Comparison of ENCODE assay signal across 8 cellular contexts in genomic region chr20:17568972-17569471, GRCh38. TPM values are rescaled to one million over a fixed set of nuclear protein-coding genes. Genes with fewer than 3 reads are reported as not detected.
DNase-seq lines count a peak whose midpoint lies in the region; ATAC-seq and TF ChIP-seq lines count a peak whose summit lies in the region.

No MANE protein-coding gene starts in this region.

- 1 to 5% (median 2%) methylated on average over 23 to 37 of the region's 37 CpGs for WGBS in adrenal gland, 4 donors
- no CpG with 5 or more reads among the region's 37 CpGs for WGBS in neuronal stem cell (ENCODE audit: extremely low coverage in 2 of 2, insufficient read length in 2 of 2, insufficient replicate concordance in 1 of 2), 2 donors

- H3K4me2 ChIP-seq in neuronal stem cell (ENCODE audit: insufficient read depth, low read length, poor library complexity, severe bottlenecking): peak overlapping the region; percentile 83

- H3K27ac ChIP-seq in adrenal gland (peak overlapping the region; percentile 66 to 100 (median 99)), neuronal stem cell (replicated peaks; ENCODE audit: low read length) (peak overlapping the region; percentile 46)

- H3K23ac ChIP-seq in neuronal stem cell (ENCODE audit: low read depth, low read length, poor library complexity): no peak overlapping the region

- H2AK5ac ChIP-seq in neuronal stem cell (ENCODE audit: low read depth, low read length): no peak overlapping the region

- peak overlapping the region; percentile 91 for H2AFZ ChIP-seq in neuronal stem cell (ENCODE audit: low read length)

- no peaks in the 10 kb centered on the region for H3K79me1 ChIP-seq in neuronal stem cell (ENCODE audit: low read depth, low read length)

- peak overlapping the region; percentile 98 for H2BK5ac ChIP-seq in neuronal stem cell (ENCODE audit: low read length)

- H3K36me3 ChIP-seq in adrenal gland (replicated peaks in 1 of 2) (peaks cover 0 to 2% of the 10 kb centered on the region in 2 donors), neuronal stem cell (replicated peaks in 1 of 2; ENCODE audit: control insufficient read depth in 2 of 2, insufficient read depth in 2 of 2, low read length in 2 of 2) (peaks cover 0 to 6% of the 10 kb centered on the region in 2 donors)

- H3K4me1 ChIP-seq in adrenal gland (replicated peaks in 1 of 2) (peaks cover 18 to 39% of the 10 kb centered on the region in 2 donors), neuronal stem cell (ENCODE audit: control insufficient read depth in 2 of 2, insufficient read depth in 1 of 2, low read depth in 1 of 2, low read length in 2 of 2) (peaks cover 6 to 7% of the 10 kb centered on the region in 2 donors)

- intact Hi-C loops in adrenal gland (cut with DNase I): no loop called here
- intact Hi-C loops in head of caudate nucleus (cut with DNase I): no loop called here

- no peak for ATAC-seq in HG03196 (IDR thresholded peaks at IDR 0.05; ENCODE audit: unreplicated experiment)
- ATAC-seq in HG03280 (IDR thresholded peaks at IDR 0.05; ENCODE audit: unreplicated experiment): no peak

- TF ChIP-seq CTCF in adrenal gland (IDR thresholded peaks at IDR 0.05): no peak

- H3K4ac ChIP-seq in neuronal stem cell (ENCODE audit: low read length): no peak overlapping the region

- H3K18ac ChIP-seq in neuronal stem cell (ENCODE audit: low read length): no peak overlapping the region

- H3K27me3 ChIP-seq in adrenal gland (no peaks in the 10 kb centered on the region), neuronal stem cell (ENCODE audit: control insufficient read depth in 3 of 3, insufficient read depth in 3 of 3, low read depth in 1 of 3, low read length in 3 of 3) (peaks cover 0 to 3% (median 3%) of the 10 kb centered on the region in 3 experiments)

- DNase-seq in A172 (ENCODE audit: low spot score) (peak; percentile 93), NCI-H82 (lab: John Stamatoyannopoulos, UW) (peak; percentile 44), adrenal gland (peak; percentile 82 to 93 (median 88)), head of caudate nucleus (peak; percentile 16 to 75 (median 51)), neuronal stem cell (ENCODE audit: low spot score) (peak; percentile 40)

- H3K4me3 ChIP-seq in GM08714 (ENCODE audit: low read length) (peak overlapping the region; percentile 16), adrenal gland (peak overlapping the region in 2 of 4 donors; percentile 20 to 83), neuronal stem cell (ENCODE audit: low read length in 2 of 2) (peak overlapping the region; percentile 75 to 80)

- H4K8ac ChIP-seq in neuronal stem cell (ENCODE audit: low read depth, low read length): no peak overlapping the region

- H3K9ac ChIP-seq in neuronal stem cell (ENCODE audit: low read depth, low read length, poor library complexity): peak overlapping the region; percentile 60

- H4K91ac ChIP-seq in neuronal stem cell (ENCODE audit: low read depth, low read length, poor library complexity): no peak overlapping the region

- no peak overlapping the region for H3K14ac ChIP-seq in neuronal stem cell (ENCODE audit: low read length)

- H3K9me3 ChIP-seq in adrenal gland (replicated peaks in 1 of 3): no peaks in the 10 kb centered on the region
- H3K9me3 ChIP-seq in neuronal stem cell (replicated peaks in 1 of 2; ENCODE audit: control insufficient read depth in 2 of 2, insufficient read depth in 1 of 2, low read depth in 1 of 2, low read length in 2 of 2): no peaks in the 10 kb centered on the region

- TF ChIP-seq POLR2A in adrenal gland (IDR thresholded peaks at IDR 0.05): peak in 1 of 2 donors; percentile 86

- no peak overlapping the region for H2BK15ac ChIP-seq in neuronal stem cell (ENCODE audit: low read length)

- H2BK120ac ChIP-seq in neuronal stem cell (ENCODE audit: low read depth, low read length): peak overlapping the region; percentile 61

- no peak overlapping the region for H2BK12ac ChIP-seq in neuronal stem cell (ENCODE audit: low read length)

RNA-seq across cellular contexts. Expression of gene DSTN, which starts 0.9 kb away (rescaled TPM):
- 445 and 560 TPM in 2 replicates for total RNA-seq in A172 (2014; rRNA removed; shearing (Covaris generic))
- 100 to 1,000 TPM; 256 to 385 (median 280) TPM for total RNA-seq in adrenal gland
- polyA plus RNA-seq in adrenal gland: 100 to 1,000 TPM; 184 to 552 (median 192) TPM
- 252 TPM for polyA plus RNA-seq in neuronal stem cell (2013, experiment 1 of 2)
- polyA plus RNA-seq in neuronal stem cell (2013, experiment 2 of 2): 243 TPM

RNA-seq across cellular contexts. Expression of gene BFSP1, which starts 37.8 kb away (rescaled TPM):
- total RNA-seq in A172 (2014; rRNA removed; shearing (Covaris generic)): 8.3 and 9.7 TPM in 2 replicates
- total RNA-seq in adrenal gland: 10 to 100 TPM in 1 of 8 donors, 1 to 10 TPM in 5, under 1 TPM in 2; 0.39 to 18.5 (median 2.7) TPM
- 1 to 10 TPM; 1.7 to 3.3 (median 1.9) TPM for polyA plus RNA-seq in adrenal gland
- 0.18 TPM for polyA plus RNA-seq in neuronal stem cell (2013, experiment 1 of 2)
- 0.17 TPM for polyA plus RNA-seq in neuronal stem cell (2013, experiment 2 of 2)

Comparison
In these comparisons a context has a peak if more than half of its experiments do, and no peak if none do; other contexts are left out.
1. DNase-seq: peak in every context shown above with its lines; median percentile 93 in A172; 88 in adrenal gland; 51 in head of caudate nucleus; 44 in NCI-H82; 40 in neuronal stem cell.